Comparison of ENCODE assay signal across 8 cellular contexts in genomic region chr1:42035205-42035829, GRCh38.
DNase-seq lines count a peak whose midpoint lies in the region; ATAC-seq and TF ChIP-seq lines count a peak whose summit lies in the region.

No MANE protein-coding gene starts in this region.

- H2BK12ac ChIP-seq in mesenchymal stem cell (ENCODE audit: low read length in 2 of 2) = no peak overlapping the region

- TF ChIP-seq CTCF in GM12872 (IDR thresholded peaks at IDR 0.05; ENCODE audit: insufficient read depth, low read depth, low read length) = peak; percentile 40; the same call in 1 of the 3 replicates
- TF ChIP-seq CTCF in MM.1S (IDR thresholded peaks at IDR 0.05; ENCODE audit: low read length) = peak; percentile 36

- H3K4me2 ChIP-seq in MM.1S (ENCODE audit: low read depth, low read length) (peak overlapping the region; percentile 94), mesenchymal stem cell (ENCODE audit: low read length, poor library complexity, severe bottlenecking) (peak overlapping the region; percentile 94)

- H3K9ac ChIP-seq in MM.1S (ENCODE audit: low read length) (peak overlapping the region; percentile 34; the same call in 1 of the 2 replicates), mesenchymal stem cell (ENCODE audit: low read length) (peak overlapping the region; percentile 74)

- DNase-seq in ACHN = peak; percentile 64
- peak; percentile 76 for DNase-seq in MM.1S
- peak; percentile 43 for DNase-seq in T1000 (lab: John Stamatoyannopoulos, UW)
- peak; percentile 51 to 58 (median 53) for DNase-seq in effector memory CD4-positive, alpha-beta T cell
- DNase-seq in mesenchymal stem cell = peak; percentile 62
- DNase-seq in stimulated activated naive B cell treated with anti-CD40 and anti-IgM and Interleukin-4, amounts not matched to agents 10 μg/mL and 1 μg/mL and 100 μg/mL, for 72 hours = no peak

- H3K27ac Mint-ChIP-seq in stimulated activated naive B cell treated with anti-CD40 and anti-IgM and Interleukin-4, amounts not matched to agents 10 μg/mL and 1 μg/mL and 100 μg/mL, for 72 hours = peak overlapping the region; percentile 42

- no peak overlapping the region for H2AK5ac ChIP-seq in mesenchymal stem cell (ENCODE audit: low read length, severe bottlenecking)

- H4K20me1 ChIP-seq in MM.1S (ENCODE audit: insufficient read depth, low read length) = no peaks in the 10 kb centered on the region

- H3K27me3 ChIP-seq in MM.1S (replicated peaks; ENCODE audit: insufficient read depth, low read length) (peaks cover 13% of the 10 kb centered on the region), mesenchymal stem cell (ENCODE audit: control insufficient read depth in 1 of 2, insufficient read depth in 1 of 2, low read length in 2 of 2) (peaks cover 4 to 17% of the 10 kb centered on the region in 2 experiments)
- no peaks in the 10 kb centered on the region for H3K27me3 ChIP-seq in effector memory CD4-positive, alpha-beta T cell (replicated peaks; ENCODE audit: control insufficient read depth, insufficient read depth, low read length, poor library complexity, severe bottlenecking)

- H2BK120ac ChIP-seq in mesenchymal stem cell (ENCODE audit: low read depth, low read length) = peak overlapping the region; percentile 88

- peak overlapping the region; percentile 85 for H3K4me3 ChIP-seq in MM.1S (ENCODE audit: low read length)
- H3K4me3 ChIP-seq in effector memory CD4-positive, alpha-beta T cell (ENCODE audit: insufficient read depth, low read depth, low read length, poor library complexity, severe bottlenecking) = peak overlapping the region; percentile 92
- peak overlapping the region; percentile 82 to 89 for H3K4me3 ChIP-seq in mesenchymal stem cell (ENCODE audit: insufficient read depth in 1 of 2, low read depth in 1 of 2, low read length in 2 of 2)

- no peaks in the 10 kb centered on the region for H3F3A ChIP-seq in MM.1S (ENCODE audit: insufficient read depth, low read length)

- H3K79me1 ChIP-seq in mesenchymal stem cell (replicated peaks; ENCODE audit: low read length, poor library complexity, severe bottlenecking) = peaks cover 29% of the 10 kb centered on the region

- no peaks in the 10 kb centered on the region for H3K79me2 ChIP-seq in MM.1S (ENCODE audit: low read length)

- H3K27ac ChIP-seq in MM.1S (ENCODE audit: low read length) (no peak overlapping the region), mesenchymal stem cell (ENCODE audit: low read length, poor library complexity, severe bottlenecking) (no peak overlapping the region)
- peak overlapping the region; percentile 62 for H3K27ac ChIP-seq in effector memory CD4-positive, alpha-beta T cell (ENCODE audit: insufficient read depth, low read length, poor library complexity, severe bottlenecking)

- H2BK15ac ChIP-seq in mesenchymal stem cell (ENCODE audit: low read depth, poor library complexity, severe bottlenecking) = no peak overlapping the region

- H3K23ac ChIP-seq in mesenchymal stem cell (ENCODE audit: low read length in 2 of 2) = peak overlapping the region in 1 of 2 experiments; percentile 23

- H3K4ac ChIP-seq in mesenchymal stem cell (ENCODE audit: low read depth in 1 of 2, low read length in 2 of 2) = no peak overlapping the region

- ATAC-seq in HG02571 (IDR thresholded peaks at IDR 0.05; ENCODE audit: unreplicated experiment) = peak; percentile 64
- peak; percentile 77 to 79 for ATAC-seq in stimulated activated naive B cell treated with anti-CD40 and anti-IgM and Interleukin-4, amounts not matched to agents 10 μg/mL and 1 μg/mL and 100 μg/mL, for 72 hours (replicated peaks)

- H3K4me1 ChIP-seq in MM.1S (ENCODE audit: low read length) (0 out of 2 replicates have a peak, but pooled peaks cover 3% of the 10 kb centered on the region), mesenchymal stem cell (ENCODE audit: control insufficient read depth, insufficient read depth, low read depth, low read length) (peaks cover 3% of the 10 kb centered on the region)
- peaks cover 17% of the 10 kb centered on the region for H3K4me1 ChIP-seq in effector memory CD4-positive, alpha-beta T cell (ENCODE audit: control insufficient read depth, insufficient read depth, low read length, poor library complexity, severe bottlenecking)

- H3K27me3 Mint-ChIP-seq in stimulated activated naive B cell treated with anti-CD40 and anti-IgM and Interleukin-4, amounts not matched to agents 10 μg/mL and 1 μg/mL and 100 μg/mL, for 72 hours = peaks cover 17 to 21% of the 10 kb centered on the region in 2 donors

- H4K8ac ChIP-seq in mesenchymal stem cell (ENCODE audit: low read length) = peak overlapping the region; percentile 53

- peak overlapping the region; percentile 80 to 83 for H3K4me3 Mint-ChIP-seq in stimulated activated naive B cell treated with anti-CD40 and anti-IgM and Interleukin-4, amounts not matched to agents 10 μg/mL and 1 μg/mL and 100 μg/mL, for 72 hours

- H3K9me2 ChIP-seq in MM.1S (replicated peaks; ENCODE audit: insufficient read depth, low read length) = no peaks in the 10 kb centered on the region

- no peak overlapping the region for H3K14ac ChIP-seq in mesenchymal stem cell (ENCODE audit: low read length in 2 of 2)

- in situ Hi-C loops in ACHN (cut with HindIII; ENCODE audit: low pct_ligation_motif_present, low pct_unique_long_range_greater_than_20kb, low sequenced_read_pairs) = no loop called here

- peak overlapping the region in 1 of 2 experiments; percentile 92 for H3K18ac ChIP-seq in mesenchymal stem cell (ENCODE audit: low read depth in 1 of 2, low read length in 2 of 2)

- WGBS in mesenchymal stem cell = under 1% methylated on average over 33 of the region's 66 CpGs

- H2AFZ ChIP-seq in MM.1S (ENCODE audit: low read length) (peak overlapping the region; percentile 95), mesenchymal stem cell (ENCODE audit: low read depth, low read length) (peak overlapping the region; percentile 95)

- H3K9me3 Mint-ChIP-seq in stimulated activated naive B cell treated with anti-CD40 and anti-IgM and Interleukin-4, amounts not matched to agents 10 μg/mL and 1 μg/mL and 100 μg/mL, for 72 hours = peaks cover 2 to 3% of the 10 kb centered on the region in 2 donors

- H3K36me3 ChIP-seq in MM.1S (replicated peaks; ENCODE audit: insufficient read depth, low read length) (no peaks in the 10 kb centered on the region), mesenchymal stem cell (ENCODE audit: control insufficient read depth in 1 of 2, insufficient read depth in 2 of 2, low read depth in 1 of 2, low read length in 2 of 2) (no peaks in the 10 kb centered on the region)
- no peaks in the 10 kb centered on the region for H3K36me3 ChIP-seq in effector memory CD4-positive, alpha-beta T cell (ENCODE audit: control insufficient read depth, insufficient read depth, low read length)

- peak overlapping the region; percentile 58 for H4K91ac ChIP-seq in mesenchymal stem cell (ENCODE audit: low read length)

- peaks cover 15 to 20% of the 10 kb centered on the region in 2 donors for H3K4me1 Mint-ChIP-seq in stimulated activated naive B cell treated with anti-CD40 and anti-IgM and Interleukin-4, amounts not matched to agents 10 μg/mL and 1 μg/mL and 100 μg/mL, for 72 hours

- no peaks in the 10 kb centered on the region for H3K36me3 Mint-ChIP-seq in stimulated activated naive B cell treated with anti-CD40 and anti-IgM and Interleukin-4, amounts not matched to agents 10 μg/mL and 1 μg/mL and 100 μg/mL, for 72 hours

- H3K9me3 ChIP-seq in MM.1S (replicated peaks; ENCODE audit: insufficient read depth, low read length) = no peaks in the 10 kb centered on the region
- no peaks in the 10 kb centered on the region for H3K9me3 ChIP-seq in effector memory CD4-positive, alpha-beta T cell (ENCODE audit: control insufficient read depth, low read length)
- no peaks in the 10 kb centered on the region for H3K9me3 ChIP-seq in mesenchymal stem cell (ENCODE audit: control insufficient read depth, low read length)

- no peak overlapping the region for H2BK5ac ChIP-seq in mesenchymal stem cell (ENCODE audit: low read depth, low read length, poor library complexity, severe bottlenecking)
